Comparison of ENCODE assay signal across 16 cellular contexts in the genomic region with DNA sequence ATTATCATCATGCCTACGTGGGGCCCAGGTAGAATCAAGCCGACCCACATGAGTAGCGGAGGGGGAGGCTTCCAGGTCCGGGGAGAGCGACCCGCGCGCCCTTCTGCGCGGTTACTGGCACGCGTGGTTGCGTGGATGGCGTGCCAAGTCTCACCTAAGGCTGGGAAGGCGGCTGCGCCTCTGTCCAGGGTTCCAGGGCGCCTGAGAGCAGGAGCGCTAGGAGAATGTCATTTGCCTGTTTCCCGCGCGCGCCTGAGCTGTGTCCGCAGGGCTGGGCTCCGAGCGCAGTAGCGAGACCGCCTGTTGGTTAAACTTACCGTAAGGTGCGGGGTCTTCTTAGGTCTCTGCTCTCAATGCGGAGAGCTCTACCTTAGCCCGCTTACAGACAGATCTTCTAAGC.
"Had no signal": no experiment of that assay in that cellular context is flagged by ENCODE, and none has a peak within 500 bp of the region (broad histone marks: within the 10 kb centered on the region; RNA-seq: fewer than 3 reads in every experiment).

No MANE protein-coding gene starts in this region.

- H3K36me3 Mint-ChIP-seq: natural killer cell treated with Interleukin-12 subunit alpha and Interleukin-12 subunit beta and Interleukin-15 and Interleukin-18, amount 100 ng/mL, for 72 hours; T-cell had no signal

- H3K36me3 ChIP-seq: left ventricle myocardium inferior, uterus, WERI-Rb-1 had no signal

- H3K4me3 ChIP-seq: body of pancreas, left ventricle myocardium inferior, skin epidermis, uterus had no signal

- H3K9me3 Mint-ChIP-seq: activated T-helper 1 cell treated with anti-CD3 and anti-CD28 coated beads, Interleukin-12 subunit alpha, Interleukin-12 subunit beta, Interleukin-2, Interleukin-4 antibody, amounts not matched to agents 30 ng/mL and 10 ng/mL and 1 ng/mL, durations not matched to agents 14 hours and 24 hours and 36 hours; natural killer cell treated with Interleukin-12 subunit alpha and Interleukin-12 subunit beta and Interleukin-15 and Interleukin-18, amount 100 ng/mL, for 72 hours had no signal

- H3K4me1 ChIP-seq: uterus had no signal

- H3K27ac Mint-ChIP-seq: activated CD4-positive, alpha-beta T cell treated with anti-CD3 and anti-CD28 coated beads for 36 hours; activated CD8-positive, alpha-beta T cell treated with anti-CD3 and anti-CD28 coated beads for 36 hours; activated T-helper 1 cell treated with anti-CD3 and anti-CD28 coated beads, Interleukin-12 subunit alpha, Interleukin-12 subunit beta, Interleukin-2, Interleukin-4 antibody, amounts not matched to agents 30 ng/mL and 10 ng/mL and 1 ng/mL, durations not matched to agents 14 hours and 24 hours and 36 hours; memory B cell; natural killer cell treated with Interleukin-12 subunit alpha and Interleukin-12 subunit beta and Interleukin-15 and Interleukin-18, amount 100 ng/mL, for 72 hours; T-cell had no signal

- ATAC-seq: activated CD4-positive, alpha-beta T cell treated with anti-CD3 and anti-CD28 coated beads for 36 hours; activated CD8-positive, alpha-beta T cell treated with anti-CD3 and anti-CD28 coated beads for 36 hours; body of pancreas; esophagus mucosa; natural killer cell treated with Interleukin-12 subunit alpha and Interleukin-12 subunit beta and Interleukin-15 and Interleukin-18, amount 100 ng/mL, for 72 hours; T-cell had no signal

- H3K4me1 Mint-ChIP-seq: activated CD4-positive, alpha-beta T cell treated with anti-CD3 and anti-CD28 coated beads for 36 hours; memory B cell had no signal

- H3K9me3 ChIP-seq: body of pancreas, left ventricle myocardium inferior, uterus had no signal

- H3K27me3 ChIP-seq: uterus had no signal

- DNase-seq: activated CD4-positive, alpha-beta T cell treated with anti-CD3 and anti-CD28 coated beads for 36 hours; activated CD8-positive, alpha-beta T cell treated with anti-CD3 and anti-CD28 coated beads for 36 hours; activated naive CD4-positive, alpha-beta T cell treated with Interleukin-2 at 50 U/mL for 16 hours; hypothalamus; left ventricle myocardium inferior; stimulated activated CD4-positive, alpha-beta T cell treated with anti-CD3 and anti-CD28 coated beads, Interleukin-4, amount 100 ng/mL, for 4 hours; T-cell; T1000; uterus; WERI-Rb-1 had no signal

- H3K27ac ChIP-seq: body of pancreas, left ventricle myocardium inferior, skin epidermis, uterus, WERI-Rb-1 had no signal

- H3K4me3 Mint-ChIP-seq: activated CD4-positive, alpha-beta T cell treated with anti-CD3 and anti-CD28 coated beads for 36 hours; activated CD8-positive, alpha-beta T cell treated with anti-CD3 and anti-CD28 coated beads for 36 hours; activated T-helper 1 cell treated with anti-CD3 and anti-CD28 coated beads, Interleukin-12 subunit alpha, Interleukin-12 subunit beta, Interleukin-2, Interleukin-4 antibody, amounts not matched to agents 30 ng/mL and 10 ng/mL and 1 ng/mL, durations not matched to agents 14 hours and 24 hours and 36 hours; memory B cell; natural killer cell treated with Interleukin-12 subunit alpha and Interleukin-12 subunit beta and Interleukin-15 and Interleukin-18, amount 100 ng/mL, for 72 hours; T-cell had no signal
